Comparison of ENCODE assay signal across 8 cellular contexts in genomic region chr2:112648081-112648480, GRCh38. TPM values are rescaled to one million over a fixed set of nuclear protein-coding genes. Genes with fewer than 3 reads are reported as not detected.
DNase-seq lines count a peak whose midpoint lies in the region; ATAC-seq, FAIRE-seq and TF ChIP-seq lines count a peak whose summit lies in the region.

No MANE protein-coding gene starts in this region.

- H3K36me3 ChIP-seq in Panc1 (ENCODE audit: control insufficient read depth, insufficient read depth, low read length) = peaks cover 54% of the 10 kb centered on the region
- H3K36me3 ChIP-seq in endothelial cell of umbilical vein (ENCODE audit: control insufficient read depth in 2 of 2, extremely low read depth in 1 of 2, insufficient read depth in 2 of 2, low read length in 2 of 2) = peaks cover 7 to 42% of the 10 kb centered on the region in 2 experiments

- H3K4me3 ChIP-seq in Panc1 (ENCODE audit: low read depth in 2 of 2, low read length in 2 of 2) = peak overlapping the region; percentile 70 to 86
- peak overlapping the region in 2 of 3 experiments; percentile 84 to 89 for H3K4me3 ChIP-seq in endothelial cell of umbilical vein (replicated peaks in 1 of 3; ENCODE audit: insufficient read depth in 1 of 3, low read depth in 1 of 3, low read length in 3 of 3)
- peak overlapping the region; percentile 79 for H3K4me3 ChIP-seq in retinal pigment epithelial cell (ENCODE audit: low read length)

- FAIRE-seq in endothelial cell of umbilical vein (lab: Jason Lieb, UNC) = peak; percentile 63

- ATAC-seq in Panc1 (no peak), sciatic nerve (no peak)

- intact Hi-C loops in activated CD4-positive, alpha-beta T cell treated with anti-CD3 and anti-CD28 coated beads, Interleukin-2, amount 10 ng/mL, durations not matched to agents 24 days and 14 days (cut with micrococcal nuclease) = loop anchor here (2.0 to 5.0 kb wide), 3 partner anchors 15 to 166 kb away; partner anchors contain the start of gene TTL
- intact Hi-C loops in Panc1 (cut with micrococcal nuclease; ENCODE audit: unreplicated experiment) = no loop called here
- intact Hi-C loops in endothelial cell of umbilical vein (cut with micrococcal nuclease) = no loop called here
- intact Hi-C loops in sciatic nerve (cut with DNase I) = loop anchor here (10.0 kb wide), 1 partner anchor 63 kb away; the partner anchor contains the start of gene CHCHD5

- no TSS peak for BruUV-seq in Panc1 (replicated peaks; lab: Mats Ljungman, UMichigan)
- BruUV-seq in endothelial cell of umbilical vein (replicated peaks; lab: Mats Ljungman, UMichigan) = no TSS peak

- H3K27me3 Mint-ChIP-seq in activated CD4-positive, alpha-beta T cell treated with anti-CD3 and anti-CD28 coated beads, Interleukin-2, amount 10 ng/mL, durations not matched to agents 24 days and 14 days = no peaks in the 10 kb centered on the region

- peaks cover 6% of the 10 kb centered on the region for H4K20me1 ChIP-seq in endothelial cell of umbilical vein (replicated peaks; ENCODE audit: control insufficient read depth, extremely low read depth, insufficient read depth, low read length)

- H3K36me3 Mint-ChIP-seq in activated CD4-positive, alpha-beta T cell treated with anti-CD3 and anti-CD28 coated beads, Interleukin-2, amount 10 ng/mL, durations not matched to agents 24 days and 14 days (ENCODE audit: low read depth) = peaks cover 63% of the 10 kb centered on the region

- POLR2A ChIA-PET in Panc1 (lab: Charles Lee) = no interaction called here
- POLR2A ChIA-PET in endothelial cell of umbilical vein (lab: Charles Lee) = no interaction called here

- H3K27me3 ChIP-seq in Panc1 (ENCODE audit: control insufficient read depth, insufficient read depth, low read length) = no peaks in the 10 kb centered on the region
- no peaks in the 10 kb centered on the region for H3K27me3 ChIP-seq in endothelial cell of umbilical vein (ENCODE audit: control insufficient read depth in 2 of 2, insufficient read depth in 2 of 2, low read length in 2 of 2)

- peaks cover 66% of the 10 kb centered on the region for H3K4me1 Mint-ChIP-seq in activated CD4-positive, alpha-beta T cell treated with anti-CD3 and anti-CD28 coated beads, Interleukin-2, amount 10 ng/mL, durations not matched to agents 24 days and 14 days

- no peak overlapping the region for H3K27ac Mint-ChIP-seq in activated CD4-positive, alpha-beta T cell treated with anti-CD3 and anti-CD28 coated beads, Interleukin-2, amount 10 ng/mL, durations not matched to agents 24 days and 14 days

- in situ Hi-C loops in Panc1 (cut with HindIII; ENCODE audit: low pct_unique_long_range_greater_than_20kb, low sequenced_read_pairs) = no loop called here

- no peak for TF ChIP-seq POLR2A in endothelial cell of umbilical vein (IDR thresholded peaks at IDR 0.05; ENCODE audit: low read depth, low read length)

- peaks cover 86% of the 10 kb centered on the region for H3K79me2 ChIP-seq in endothelial cell of umbilical vein (ENCODE audit: control insufficient read depth, insufficient read depth, low read length)

- peak overlapping the region; percentile 97 for H3K4me2 ChIP-seq in endothelial cell of umbilical vein (ENCODE audit: insufficient read depth, low read length)

- H3K9me3 Mint-ChIP-seq in activated CD4-positive, alpha-beta T cell treated with anti-CD3 and anti-CD28 coated beads, Interleukin-2, amount 10 ng/mL, durations not matched to agents 24 days and 14 days = no peaks in the 10 kb centered on the region

- dilution Hi-C loops in endothelial cell of umbilical vein (cut with MboI; ENCODE audit: extremely low pct_ligation_motif_present, low sequenced_read_pairs) = no loop called here

- peak overlapping the region; percentile 100 for H3K4me3 Mint-ChIP-seq in activated CD4-positive, alpha-beta T cell treated with anti-CD3 and anti-CD28 coated beads, Interleukin-2, amount 10 ng/mL, durations not matched to agents 24 days and 14 days

- H3K4me1 ChIP-seq in Panc1 (ENCODE audit: control insufficient read depth, insufficient read depth, low read length) (peaks cover 36% of the 10 kb centered on the region), endothelial cell of umbilical vein (ENCODE audit: control insufficient read depth, extremely low read depth, insufficient read depth, low read length) (peaks cover 52% of the 10 kb centered on the region)

- no peaks in the 10 kb centered on the region for H3K9me1 ChIP-seq in endothelial cell of umbilical vein (replicated peaks; ENCODE audit: control insufficient read depth, extremely low read depth, insufficient read depth, low read length)

- TF ChIP-seq CTCF in Panc1 (IDR thresholded peaks at IDR 0.05) = no peak
- TF ChIP-seq CTCF in endothelial cell of umbilical vein (IDR thresholded peaks at IDR 0.05; ENCODE audit: extremely low read depth in 1 of 2, insufficient read depth in 1 of 2, low read depth in 1 of 2, low read length in 2 of 2) = no peak
- TF ChIP-seq CTCF in retinal pigment epithelial cell (conservative IDR thresholded peaks at IDR 0.05; ENCODE audit: low read depth, low read length) = no peak

- no peak overlapping the region for H2AFZ ChIP-seq in endothelial cell of umbilical vein (ENCODE audit: low read depth, low read length)

- H3K9me3 ChIP-seq in Panc1 (ENCODE audit: control insufficient read depth, insufficient read depth, low read depth, low read length) (no peaks in the 10 kb centered on the region), endothelial cell of umbilical vein (replicated peaks; ENCODE audit: control insufficient read depth, insufficient read depth, low read length) (no peaks in the 10 kb centered on the region)

- CTCF ChIA-PET in Panc1 (lab: Charles Lee) (no interaction called here), endothelial cell of umbilical vein (lab: Charles Lee) (interaction anchor here (0.8 to 6.1 kb wide), 9 partner anchors 11 to 78 kb away, joined by 3 to 92 read pairs (median 6); no protein-coding TSS in a partner anchor)

- peak overlapping the region; percentile 96 for H3K9ac ChIP-seq in endothelial cell of umbilical vein (replicated peaks; ENCODE audit: extremely low read depth, insufficient read depth, low read length)

- no peak for DNase-seq in activated CD4-positive, alpha-beta T cell treated with anti-CD3 and anti-CD28 coated beads, Interleukin-2, amount 10 ng/mL, durations not matched to agents 24 days and 14 days
- DNase-seq in activated CD4-positive, alpha-beta T cell treated with anti-CD3 and anti-CD28 coated beads, Interleukin-2, amount 50 U/mL, for 1 hour = no peak
- DNase-seq in Panc1 (ENCODE audit: low read depth, low spot score) (no peak), endothelial cell of umbilical vein (ENCODE audit: low read depth, low spot score) (peak; percentile 64), retinal pigment epithelial cell (ENCODE audit: low read depth) (no peak), COLO829 (ENCODE audit: low spot score) (no peak), sciatic nerve (ENCODE audit: low spot score) (no peak), Ammon's horn (ENCODE audit: low spot score) (no peak)

- peak overlapping the region; percentile 91 for H3K27ac ChIP-seq in Panc1 (ENCODE audit: low read length)
- no peak overlapping the region for H3K27ac ChIP-seq in endothelial cell of umbilical vein (ENCODE audit: insufficient read depth, low read depth, low read length)

TF ChIP-seq in endothelial cell of umbilical vein, 7 proteins besides CTCF, POLR2A, EP300 and RAD21:
- TF ChIP-seq POLR2AphosphoS5 (IDR thresholded peaks at IDR 0.05; ENCODE audit: insufficient read depth, low read depth, low read length) = no peak
- TF ChIP-seq FOS (IDR thresholded peaks at IDR 0.05; ENCODE audit: borderline replicate concordance, insufficient read depth, low read length) = no peak
- TF ChIP-seq, protein P1, sequence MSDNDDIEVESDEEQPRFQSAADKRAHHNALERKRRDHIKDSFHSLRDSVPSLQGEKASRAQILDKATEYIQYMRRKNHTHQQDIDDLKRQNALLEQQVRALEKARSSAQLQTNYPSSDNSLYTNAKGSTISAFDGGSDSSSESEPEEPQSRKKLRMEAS (IDR thresholded peaks at IDR 0.05; ENCODE audit: insufficient read depth, insufficient read length) = no peak
- TF ChIP-seq MYC (IDR thresholded peaks at IDR 0.05; ENCODE audit: low read depth, low read length) = no peak
- TF ChIP-seq GATA2 (IDR thresholded peaks at IDR 0.05; ENCODE audit: insufficient read depth, insufficient read length, low read depth, low read length) = no peak
- no peak for TF ChIP-seq EZH2 (IDR thresholded peaks at IDR 0.05; ENCODE audit: borderline replicate concordance, low read depth, low read length, severe bottlenecking)
- no peak for TF ChIP-seq JUN (IDR thresholded peaks at IDR 0.05; ENCODE audit: borderline replicate concordance, insufficient read depth, insufficient read length, low read depth)

RNA-seq across cellular contexts. Expression of gene SLC20A1, which starts 2.3 kb away (rescaled TPM):
- total RNA-seq in activated CD4-positive, alpha-beta T cell treated with anti-CD3 and anti-CD28 coated beads, Interleukin-2, amount 10 ng/mL, durations not matched to agents 24 days and 14 days = 180 and 182 TPM in 2 replicates
- total RNA-seq in Panc1 (2021; ENCODE audit: unreplicated experiment) = 72.0 TPM
- polyA plus RNA-seq in Panc1 (2012; ENCODE audit: insufficient read length) = 22.8 TPM
- 141 and 149 TPM in 2 replicates for total RNA-seq in endothelial cell of umbilical vein
- 47.0 and 52.7 TPM in 2 replicates for polyA plus RNA-seq in endothelial cell of umbilical vein
- 44.5 and 45.5 TPM in 2 replicates for polyA plus RNA-seq in endothelial cell of umbilical vein (2011; cell fraction: cytosol; rRNA removed)
- 146 and 166 TPM in 2 replicates for polyA plus RNA-seq in endothelial cell of umbilical vein (2011; cell fraction: nucleus; rRNA removed)
- polyA plus RNA-seq in endothelial cell of umbilical vein (2012) = 88.7 and 117 TPM in 2 replicates
- polyA minus RNA-seq in endothelial cell of umbilical vein = 95.5 and 107 TPM in 2 replicates
- 25.2 TPM for polyA minus RNA-seq in endothelial cell of umbilical vein (2011; cell fraction: cytosol; rRNA and poly(A)+ RNA removed)
- 82.9 and 138 TPM in 2 replicates for polyA minus RNA-seq in endothelial cell of umbilical vein (2011; cell fraction: nucleus; rRNA and poly(A)+ RNA removed)
- 51.1 TPM for total RNA-seq in sciatic nerve

Comparison
In these comparisons a context has a peak if more than half of its experiments do, and no peak if none do; other contexts are left out.
1. intact Hi-C loops: an anchor here in activated CD4-positive, alpha-beta T cell treated with anti-CD3 and anti-CD28 coated beads, Interleukin-2, amount 10 ng/mL, durations not matched to agents 24 days and 14 days (2.0 to 5.0 kb wide) and sciatic nerve (10.0 kb wide); none called in Panc1 and endothelial cell of umbilical vein.